In the genomic region with DNA sequence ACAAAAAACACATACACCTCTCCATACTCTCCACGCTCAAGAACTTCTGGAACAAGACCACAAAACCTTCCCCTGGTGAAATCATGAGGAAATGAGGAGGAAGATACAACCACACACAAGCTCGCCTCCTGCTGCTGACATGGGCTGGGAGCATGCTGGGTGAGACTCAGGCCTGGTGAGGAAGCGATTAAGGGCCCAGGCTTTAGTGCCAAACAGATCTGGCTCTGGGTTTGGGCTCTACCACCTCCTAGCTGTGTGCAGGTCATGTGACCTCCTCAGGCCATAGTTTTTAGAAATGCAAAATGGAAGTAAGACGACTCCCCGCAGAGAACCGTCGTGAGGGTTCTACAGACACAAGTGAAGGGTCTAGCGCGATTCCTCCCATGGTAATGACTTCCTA, we compare ENCODE assay signal across 1 cellular context.
TF ChIP-seq lines count a peak whose summit lies in the region.

No MANE protein-coding gene starts in this region.

TF ChIP-seq in SK-N-SH, 30 proteins besides CTCF, POLR2A, EP300 and RAD21 (continued from another document):
- TF ChIP-seq, protein P1, sequence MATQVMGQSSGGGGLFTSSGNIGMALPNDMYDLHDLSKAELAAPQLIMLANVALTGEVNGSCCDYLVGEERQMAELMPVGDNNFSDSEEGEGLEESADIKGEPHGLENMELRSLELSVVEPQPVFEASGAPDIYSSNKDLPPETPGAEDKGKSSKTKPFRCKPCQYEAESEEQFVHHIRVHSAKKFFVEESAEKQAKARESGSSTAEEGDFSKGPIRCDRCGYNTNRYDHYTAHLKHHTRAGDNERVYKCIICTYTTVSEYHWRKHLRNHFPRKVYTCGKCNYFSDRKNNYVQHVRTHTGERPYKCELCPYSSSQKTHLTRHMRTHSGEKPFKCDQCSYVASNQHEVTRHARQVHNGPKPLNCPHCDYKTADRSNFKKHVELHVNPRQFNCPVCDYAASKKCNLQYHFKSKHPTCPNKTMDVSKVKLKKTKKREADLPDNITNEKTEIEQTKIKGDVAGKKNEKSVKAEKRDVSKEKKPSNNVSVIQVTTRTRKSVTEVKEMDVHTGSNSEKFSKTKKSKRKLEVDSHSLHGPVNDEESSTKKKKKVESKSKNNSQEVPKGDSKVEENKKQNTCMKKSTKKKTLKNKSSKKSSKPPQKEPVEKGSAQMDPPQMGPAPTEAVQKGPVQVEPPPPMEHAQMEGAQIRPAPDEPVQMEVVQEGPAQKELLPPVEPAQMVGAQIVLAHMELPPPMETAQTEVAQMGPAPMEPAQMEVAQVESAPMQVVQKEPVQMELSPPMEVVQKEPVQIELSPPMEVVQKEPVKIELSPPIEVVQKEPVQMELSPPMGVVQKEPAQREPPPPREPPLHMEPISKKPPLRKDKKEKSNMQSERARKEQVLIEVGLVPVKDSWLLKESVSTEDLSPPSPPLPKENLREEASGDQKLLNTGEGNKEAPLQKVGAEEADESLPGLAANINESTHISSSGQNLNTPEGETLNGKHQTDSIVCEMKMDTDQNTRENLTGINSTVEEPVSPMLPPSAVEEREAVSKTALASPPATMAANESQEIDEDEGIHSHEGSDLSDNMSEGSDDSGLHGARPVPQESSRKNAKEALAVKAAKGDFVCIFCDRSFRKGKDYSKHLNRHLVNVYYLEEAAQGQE (IDR thresholded peaks at IDR 0.05; ENCODE audit: low read depth, low read length): no peak
- TF ChIP-seq YY1 (IDR thresholded peaks at IDR 0.05; ENCODE audit: low read depth) (no peak), RFX5 (IDR thresholded peaks at IDR 0.05; ENCODE audit: low read length) (no peak)
TF ChIP-seq in SK-N-SH: peak in this region for 0.
